Comparison of ENCODE assay signal across 19 cellular contexts in genomic region chr1:27595597-27595996, GRCh38. TPM values are rescaled to one million over a fixed set of nuclear protein-coding genes. Genes with fewer than 3 reads are reported as not detected.
DNase-seq lines count a peak whose midpoint lies in the region; ATAC-seq and TF ChIP-seq lines count a peak whose summit lies in the region.
"Had no signal": no experiment of that assay in that cellular context is flagged by ENCODE, and none has a peak within 500 bp of the region (broad histone marks: within the 10 kb centered on the region; RNA-seq: fewer than 3 reads in every experiment).

No MANE protein-coding gene starts in this region.

- H3K9ac ChIP-seq in SK-N-SH (no peak overlapping the region), SK-N-MC (ENCODE audit: insufficient read length) (no peak overlapping the region), skeletal muscle tissue (ENCODE audit: low read depth in 1 of 3, low read length in 3 of 3) (peak overlapping the region; percentile 8 to 83 (median 53))

- peaks cover 97% of the 10 kb centered on the region for H3K79me2 ChIP-seq in SK-N-SH (ENCODE audit: insufficient read depth)

- CTCF ChIA-PET in SK-N-SH (lab: Yijun Ruan, JAX) = interaction anchor here (0.8 to 27.7 kb wide), 4 partner anchors 19 to 294 kb away, joined by 3 to 603 read pairs (median 3); no protein-coding TSS in a partner anchor

- no peak for TF ChIP-seq EP300 in SK-N-SH (IDR thresholded peaks at IDR 0.05; ENCODE audit: borderline replicate concordance in 1 of 2, low read depth in 1 of 2, low read length in 1 of 2)

- peak overlapping the region; percentile 66; the same call in 1 of the 2 replicates for H3K4me2 ChIP-seq in SK-N-SH

- no peak for TF ChIP-seq RAD21 in SK-N-SH (IDR thresholded peaks at IDR 0.05; ENCODE audit: low read length)

- H3F3A ChIP-seq in SK-N-SH (replicated peaks; ENCODE audit: insufficient read depth) = peaks cover 3% of the 10 kb centered on the region

- no peak overlapping the region for H2AFZ ChIP-seq in SK-N-SH (ENCODE audit: low read depth)

- H3K4me1 ChIP-seq in SK-N-SH (ENCODE audit: control insufficient read depth in 1 of 2, insufficient read depth in 2 of 2, low read depth in 1 of 2, low read length in 1 of 2) = peaks cover 65 to 82% of the 10 kb centered on the region in 2 experiments
- peaks cover 30% of the 10 kb centered on the region for H3K4me1 ChIP-seq in foreskin keratinocyte
- peaks cover 100% of the 10 kb centered on the region in 3 donors for H3K4me1 ChIP-seq in skeletal muscle tissue (ENCODE audit: control insufficient read depth in 3 of 3, insufficient read depth in 3 of 3, low read length in 3 of 3)

- no peak for ATAC-seq in SK-N-SH treated with all-trans-retinoic acid at 6 μM for 48 hours
- no peak for ATAC-seq in foreskin keratinocyte
- ATAC-seq in GM21515 (IDR thresholded peaks at IDR 0.05; ENCODE audit: unreplicated experiment) = no peak

- H3K4me3 ChIP-seq in SK-N-SH (ENCODE audit: low read depth in 2 of 2, low read length in 1 of 2) (no peak overlapping the region), SK-N-MC (no peak overlapping the region), skeletal muscle tissue (ENCODE audit: low read length in 3 of 3) (peak overlapping the region; percentile 5 to 43 (median 22))
- H3K4me3 ChIP-seq: lung, skin epidermis had no signal

- H3K9me2 ChIP-seq in SK-N-SH = no peaks in the 10 kb centered on the region

- H4K20me1 ChIP-seq in SK-N-SH (ENCODE audit: insufficient read depth) = peaks cover 92% of the 10 kb centered on the region

- no peak for TF ChIP-seq POLR2A in erythroblast (IDR thresholded peaks at IDR 0.05; ENCODE audit: low read length)

- H3K9me3 ChIP-seq in SK-N-SH (no peaks in the 10 kb centered on the region), SK-N-MC (ENCODE audit: low read depth, low read length) (no peaks in the 10 kb centered on the region), skeletal muscle tissue (ENCODE audit: control insufficient read depth in 3 of 3, low read length in 3 of 3) (no peaks in the 10 kb centered on the region)

- TF ChIP-seq CTCF in SK-N-SH (IDR thresholded peaks at IDR 0.05) (no peak), foreskin keratinocyte (conservative IDR thresholded peaks at IDR 0.05) (no peak)

- DNase-seq in SK-N-SH (no peak), SK-N-MC (ENCODE audit: low read depth, low spot score) (no peak), foreskin keratinocyte (no peak), T-helper 1 cell (no peak), erythroblast (lab: John Stamatoyannopoulos, UW) (no peak)
- DNase-seq: activated CD4-positive, alpha-beta T cell treated with anti-CD3 and anti-CD28 coated beads, Interleukin-2, amount 50 U/mL, for 1 hour; CD4-positive, alpha-beta T cell; dorsolateral prefrontal cortex; NCI-H1092; NCI-H2171 treated with DMSO at 0.1 percent for 48 hours; nephron progenitor cell; stimulated activated naive CD4-positive, alpha-beta T cell treated with Interleukin-2 at 50 U/mL for 16 hours; T1000 had no signal

- H3K36me3 ChIP-seq in SK-N-SH (replicated peaks in 1 of 2; ENCODE audit: control insufficient read depth in 1 of 2, insufficient read depth in 2 of 2, low read length in 1 of 2) (no peaks in the 10 kb centered on the region), SK-N-MC (ENCODE audit: insufficient read depth, low read length) (no peaks in the 10 kb centered on the region), skeletal muscle tissue (ENCODE audit: control insufficient read depth in 3 of 3, insufficient read depth in 3 of 3, low read length in 3 of 3) (peaks cover 0 to 6% (median 3%) of the 10 kb centered on the region in 3 donors)

- H3K27me3 ChIP-seq in SK-N-SH (ENCODE audit: insufficient read depth) (no peaks in the 10 kb centered on the region), foreskin keratinocyte (no peaks in the 10 kb centered on the region), skeletal muscle tissue (ENCODE audit: control insufficient read depth in 3 of 3, insufficient read depth in 3 of 3, low read length in 3 of 3) (no peaks in the 10 kb centered on the region)
- H3K27me3 ChIP-seq: dorsolateral prefrontal cortex had no signal

- H3K27ac ChIP-seq in SK-N-SH (ENCODE audit: low read depth in 2 of 2, low read length in 1 of 2) (no peak overlapping the region), SK-N-MC (peak overlapping the region; percentile 45; the same call in 1 of the 2 replicates), foreskin keratinocyte (peak overlapping the region; percentile 2), skeletal muscle tissue (ENCODE audit: low read depth, low read length) (peak overlapping the region; percentile 30)
- H3K27ac ChIP-seq: 22Rv1 had no signal

- 90% methylated on average over 5 of the region's 5 CpGs for WGBS in SK-N-SH (ENCODE audit: low lambda C conversion rate)

- POLR2A ChIA-PET in SK-N-SH (lab: Yijun Ruan, JAX) = no interaction called here

TF ChIP-seq in SK-N-SH, 30 proteins besides CTCF, POLR2A, EP300 and RAD21:
- TF ChIP-seq, protein P1, sequence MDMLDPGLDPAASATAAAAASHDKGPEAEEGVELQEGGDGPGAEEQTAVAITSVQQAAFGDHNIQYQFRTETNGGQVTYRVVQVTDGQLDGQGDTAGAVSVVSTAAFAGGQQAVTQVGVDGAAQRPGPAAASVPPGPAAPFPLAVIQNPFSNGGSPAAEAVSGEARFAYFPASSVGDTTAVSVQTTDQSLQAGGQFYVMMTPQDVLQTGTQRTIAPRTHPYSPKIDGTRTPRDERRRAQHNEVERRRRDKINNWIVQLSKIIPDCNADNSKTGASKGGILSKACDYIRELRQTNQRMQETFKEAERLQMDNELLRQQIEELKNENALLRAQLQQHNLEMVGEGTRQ (IDR thresholded peaks at IDR 0.05; ENCODE audit: borderline replicate concordance, low read depth, low read length) = no peak
- TF ChIP-seq TEAD4 (IDR thresholded peaks at IDR 0.05; ENCODE audit: borderline replicate concordance, insufficient read depth) (no peak), JUND (IDR thresholded peaks at IDR 0.05) (no peak), RCOR1 (IDR thresholded peaks at IDR 0.05; ENCODE audit: low read length) (no peak), FOXJ3 (CRISPR knock-in tag; IDR thresholded peaks at IDR 0.05) (no peak), NRF1 (IDR thresholded peaks at IDR 0.05; ENCODE audit: low read depth, low read length) (no peak), YY1 (IDR thresholded peaks at IDR 0.05; ENCODE audit: low read depth) (no peak), TAF1 (IDR thresholded peaks at IDR 0.05; ENCODE audit: borderline replicate concordance, low read depth, low read length) (no peak), RFX5 (IDR thresholded peaks at IDR 0.05; ENCODE audit: low read length) (no peak)
- TF ChIP-seq, protein P2, sequence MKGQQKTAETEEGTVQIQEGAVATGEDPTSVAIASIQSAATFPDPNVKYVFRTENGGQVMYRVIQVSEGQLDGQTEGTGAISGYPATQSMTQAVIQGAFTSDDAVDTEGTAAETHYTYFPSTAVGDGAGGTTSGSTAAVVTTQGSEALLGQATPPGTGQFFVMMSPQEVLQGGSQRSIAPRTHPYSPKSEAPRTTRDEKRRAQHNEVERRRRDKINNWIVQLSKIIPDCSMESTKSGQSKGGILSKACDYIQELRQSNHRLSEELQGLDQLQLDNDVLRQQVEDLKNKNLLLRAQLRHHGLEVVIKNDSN (IDR thresholded peaks at IDR 0.05; ENCODE audit: borderline replicate concordance, low read depth) = no peak

TF ChIP-seq in SK-N-SH treated with all-trans-retinoic acid at 6 μM for 48 hours, 23 proteins besides CTCF, POLR2A, EP300 and RAD21:
- TF ChIP-seq OSR1 (CRISPR knock-in tag; IDR thresholded peaks at IDR 0.05) = no peak
TF ChIP-seq in SK-N-SH treated with all-trans-retinoic acid at 6 μM for 48 hours: peak in this region for 0.

RNA-seq across cellular contexts. Expression of gene AHDC1, which starts 8.3 kb away (rescaled TPM):
- polyA plus RNA-seq in SK-N-SH (2012; rRNA removed) (3.1 and 8.5 TPM in 2 replicates), foreskin keratinocyte (4.0 and 5.4 TPM in 2 replicates)
- polyA plus RNA-seq in SK-N-SH (2012; cell fraction: cytosol; rRNA removed) = 3.2 and 4.4 TPM in 2 replicates
- 19.2 and 28.1 TPM in 2 replicates for polyA plus RNA-seq in SK-N-SH (2012; cell fraction: nucleus; rRNA removed)
- total RNA-seq in foreskin keratinocyte (12.1 and 14.8 TPM in 2 replicates), skeletal muscle tissue (19.8 TPM)

RNA-seq across cellular contexts. Expression of gene FGR, which starts 39.4 kb away (rescaled TPM):
- polyA plus RNA-seq in SK-N-SH (2012; rRNA removed) (not detected in 2 replicates), foreskin keratinocyte (0.02 TPM in 1 of 2 replicates, not detected in the other)
- not detected in 2 replicates for polyA plus RNA-seq in SK-N-SH (2012; cell fraction: cytosol; rRNA removed)
- 0.01 TPM in 1 of 2 replicates, not detected in the other for polyA plus RNA-seq in SK-N-SH (2012; cell fraction: nucleus; rRNA removed)
- total RNA-seq in foreskin keratinocyte (not detected in 2 replicates), skeletal muscle tissue (2.6 TPM)

Comparison
In these comparisons a context has a peak if more than half of its experiments do, and no peak if none do; other contexts are left out.
1. H3K27ac ChIP-seq: peak in SK-N-MC (single experiment), foreskin keratinocyte (single experiment) and skeletal muscle tissue (single experiment); none in SK-N-SH (0 of 2).
2. H3K4me3 ChIP-seq: peak in skeletal muscle tissue (3 of 3); none in SK-N-SH (0 of 2) and SK-N-MC (single experiment).
3. H3K9ac ChIP-seq: peak in skeletal muscle tissue (3 of 3); none in SK-N-SH (single experiment) and SK-N-MC (single experiment).